1 cellular context compared by ENCODE assay signal in the genomic region with DNA sequence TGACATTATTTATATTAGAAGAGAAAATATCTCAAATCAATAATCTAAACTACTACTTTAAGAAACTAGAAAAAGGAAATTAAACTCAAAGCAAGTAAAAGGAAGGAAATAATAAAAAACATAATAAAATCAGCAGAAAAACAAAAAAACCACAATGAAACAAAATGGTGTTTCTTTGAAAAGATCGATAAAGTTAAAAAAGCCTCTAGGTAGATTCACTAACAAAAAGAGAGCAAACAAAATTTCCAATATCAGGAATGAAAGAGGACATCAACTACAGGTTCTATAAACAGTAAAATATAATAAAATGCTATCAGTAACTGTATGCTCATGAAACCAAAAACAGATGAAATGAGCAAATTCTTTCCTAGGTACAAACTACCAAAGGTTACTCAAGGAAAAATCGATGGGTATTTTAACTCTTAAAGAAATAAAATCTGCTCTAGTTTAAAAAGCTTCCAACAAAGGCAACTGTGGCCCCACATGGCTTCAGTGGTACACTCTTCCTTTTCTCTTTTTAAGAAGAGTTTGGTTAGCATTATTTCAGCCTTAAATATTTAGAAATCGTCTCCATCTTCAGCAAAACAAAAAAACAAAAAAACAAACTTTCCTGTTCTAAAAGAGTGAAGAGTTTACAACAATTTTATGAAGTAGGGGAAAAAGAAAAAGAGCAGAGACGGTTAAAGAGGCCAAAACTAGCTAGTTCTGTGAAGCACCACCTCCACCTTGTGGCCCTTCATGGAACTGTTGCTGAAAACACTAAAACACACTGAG.
A peak's percentile ranks its signal among the peaks of the same experiment; 100 is the strongest.
TF ChIP-seq lines count a peak whose summit lies in the region.

No MANE protein-coding gene starts in this region.

TF ChIP-seq in K562, 482 proteins besides CTCF, POLR2A, EP300 and RAD21 (continued from another document and continues in another):
- TF ChIP-seq, protein P1, sequence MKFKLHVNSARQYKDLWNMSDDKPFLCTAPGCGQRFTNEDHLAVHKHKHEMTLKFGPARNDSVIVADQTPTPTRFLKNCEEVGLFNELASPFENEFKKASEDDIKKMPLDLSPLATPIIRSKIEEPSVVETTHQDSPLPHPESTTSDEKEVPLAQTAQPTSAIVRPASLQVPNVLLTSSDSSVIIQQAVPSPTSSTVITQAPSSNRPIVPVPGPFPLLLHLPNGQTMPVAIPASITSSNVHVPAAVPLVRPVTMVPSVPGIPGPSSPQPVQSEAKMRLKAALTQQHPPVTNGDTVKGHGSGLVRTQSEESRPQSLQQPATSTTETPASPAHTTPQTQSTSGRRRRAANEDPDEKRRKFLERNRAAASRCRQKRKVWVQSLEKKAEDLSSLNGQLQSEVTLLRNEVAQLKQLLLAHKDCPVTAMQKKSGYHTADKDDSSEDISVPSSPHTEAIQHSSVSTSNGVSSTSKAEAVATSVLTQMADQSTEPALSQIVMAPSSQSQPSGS (CRISPR knock-in tag; IDR thresholded peaks at IDR 0.05): no peak
- TF ChIP-seq ZNF561 (CRISPR knock-in tag; conservative IDR thresholded peaks at IDR 0.05): no peak
- TF ChIP-seq ELF2 (CRISPR knock-in tag; IDR thresholded peaks at IDR 0.05): no peak
- TF ChIP-seq RBM17 (IDR thresholded peaks at IDR 0.05; ENCODE audit: borderline replicate concordance, low read depth, low read length): no peak
- TF ChIP-seq STAG1 (CRISPR knock-in tag; IDR thresholded peaks at IDR 0.05; ENCODE audit: borderline replicate concordance): peak; percentile 66; the same call in 1 of the 2 replicates
- TF ChIP-seq NR1H2 (CRISPR knock-in tag; IDR thresholded peaks at IDR 0.05): no peak
- no peak for TF ChIP-seq LARP7 (IDR thresholded peaks at IDR 0.05)
- TF ChIP-seq TOE1 (IDR thresholded peaks at IDR 0.05; ENCODE audit: borderline replicate concordance): no peak
- no peak for TF ChIP-seq TOE1 (CRISPR knock-in tag; IDR thresholded peaks at IDR 0.05; ENCODE audit: borderline replicate concordance, low read depth)
- TF ChIP-seq, protein P2, sequence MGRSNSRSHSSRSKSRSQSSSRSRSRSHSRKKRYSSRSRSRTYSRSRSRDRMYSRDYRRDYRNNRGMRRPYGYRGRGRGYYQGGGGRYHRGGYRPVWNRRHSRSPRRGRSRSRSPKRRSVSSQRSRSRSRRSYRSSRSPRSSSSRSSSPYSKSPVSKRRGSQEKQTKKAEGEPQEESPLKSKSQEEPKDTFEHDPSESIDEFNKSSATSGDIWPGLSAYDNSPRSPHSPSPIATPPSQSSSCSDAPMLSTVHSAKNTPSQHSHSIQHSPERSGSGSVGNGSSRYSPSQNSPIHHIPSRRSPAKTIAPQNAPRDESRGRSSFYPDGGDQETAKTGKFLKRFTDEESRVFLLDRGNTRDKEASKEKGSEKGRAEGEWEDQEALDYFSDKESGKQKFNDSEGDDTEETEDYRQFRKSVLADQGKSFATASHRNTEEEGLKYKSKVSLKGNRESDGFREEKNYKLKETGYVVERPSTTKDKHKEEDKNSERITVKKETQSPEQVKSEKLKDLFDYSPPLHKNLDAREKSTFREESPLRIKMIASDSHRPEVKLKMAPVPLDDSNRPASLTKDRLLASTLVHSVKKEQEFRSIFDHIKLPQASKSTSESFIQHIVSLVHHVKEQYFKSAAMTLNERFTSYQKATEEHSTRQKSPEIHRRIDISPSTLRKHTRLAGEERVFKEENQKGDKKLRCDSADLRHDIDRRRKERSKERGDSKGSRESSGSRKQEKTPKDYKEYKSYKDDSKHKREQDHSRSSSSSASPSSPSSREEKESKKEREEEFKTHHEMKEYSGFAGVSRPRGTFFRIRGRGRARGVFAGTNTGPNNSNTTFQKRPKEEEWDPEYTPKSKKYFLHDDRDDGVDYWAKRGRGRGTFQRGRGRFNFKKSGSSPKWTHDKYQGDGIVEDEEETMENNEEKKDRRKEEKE (IDR thresholded peaks at IDR 0.05; ENCODE audit: borderline replicate concordance in 1 of 2, control insufficient read depth in 1 of 2, low read depth in 2 of 2, low read length in 1 of 2): peak in 1 of 2 experiments; percentile 43; a peak in 1 of 4 replicates
- TF ChIP-seq ZZZ3 (IDR thresholded peaks at IDR 0.05): no peak
- peak; percentile 7; the same call in 1 of the 2 replicates for TF ChIP-seq ZNF384 (IDR thresholded peaks at IDR 0.05; ENCODE audit: low read depth, low read length)
- TF ChIP-seq HIVEP1 (CRISPR knock-in tag; IDR thresholded peaks at IDR 0.05): no peak
- TF ChIP-seq SMC3 (conservative IDR thresholded peaks at IDR 0.05; ENCODE audit: insufficient read depth, low read depth, low read length): peak; percentile 74
- TF ChIP-seq EP400 (IDR thresholded peaks at IDR 0.05): peak; percentile 28; the same call in 1 of the 2 replicates
- TF ChIP-seq ZNF23 (CRISPR knock-in tag; IDR thresholded peaks at IDR 0.05): no peak
- no peak for TF ChIP-seq U2AF1 (optimal IDR thresholded peaks at IDR 0.05; ENCODE audit: low read depth, low read length)
- no peak for TF ChIP-seq ESRRB (CRISPR knock-in tag; IDR thresholded peaks at IDR 0.05; ENCODE audit: borderline replicate concordance)
- no peak for TF ChIP-seq ELF1 (tag; IDR thresholded peaks at IDR 0.05)
- no peak for TF ChIP-seq BRD4 (IDR thresholded peaks at IDR 0.05)
- no peak for TF ChIP-seq FOXK1 (CRISPR knock-in tag; IDR thresholded peaks at IDR 0.05; ENCODE audit: borderline replicate concordance)
- no peak for TF ChIP-seq HNRNPH1 (optimal IDR thresholded peaks at IDR 0.05; ENCODE audit: low read depth, low read length)
- TF ChIP-seq, protein P3, sequence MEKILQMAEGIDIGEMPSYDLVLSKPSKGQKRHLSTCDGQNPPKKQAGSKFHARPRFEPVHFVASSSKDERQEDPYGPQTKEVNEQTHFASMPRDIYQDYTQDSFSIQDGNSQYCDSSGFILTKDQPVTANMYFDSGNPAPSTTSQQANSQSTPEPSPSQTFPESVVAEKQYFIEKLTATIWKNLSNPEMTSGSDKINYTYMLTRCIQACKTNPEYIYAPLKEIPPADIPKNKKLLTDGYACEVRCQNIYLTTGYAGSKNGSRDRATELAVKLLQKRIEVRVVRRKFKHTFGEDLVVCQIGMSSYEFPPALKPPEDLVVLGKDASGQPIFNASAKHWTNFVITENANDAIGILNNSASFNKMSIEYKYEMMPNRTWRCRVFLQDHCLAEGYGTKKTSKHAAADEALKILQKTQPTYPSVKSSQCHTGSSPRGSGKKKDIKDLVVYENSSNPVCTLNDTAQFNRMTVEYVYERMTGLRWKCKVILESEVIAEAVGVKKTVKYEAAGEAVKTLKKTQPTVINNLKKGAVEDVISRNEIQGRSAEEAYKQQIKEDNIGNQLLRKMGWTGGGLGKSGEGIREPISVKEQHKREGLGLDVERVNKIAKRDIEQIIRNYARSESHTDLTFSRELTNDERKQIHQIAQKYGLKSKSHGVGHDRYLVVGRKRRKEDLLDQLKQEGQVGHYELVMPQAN (IDR thresholded peaks at IDR 0.05; ENCODE audit: borderline replicate concordance): no peak
- TF ChIP-seq CHD2 (IDR thresholded peaks at IDR 0.05; ENCODE audit: low read depth, low read length): no peak
- TF ChIP-seq MAZ (CRISPR knock-in tag; conservative IDR thresholded peaks at IDR 0.05 in 1 of 2, IDR thresholded peaks at IDR 0.05 in 1 of 2): peak in 1 of 2 experiments; percentile 42; a peak in 1 of 4 replicates
- TF ChIP-seq, protein P4, sequence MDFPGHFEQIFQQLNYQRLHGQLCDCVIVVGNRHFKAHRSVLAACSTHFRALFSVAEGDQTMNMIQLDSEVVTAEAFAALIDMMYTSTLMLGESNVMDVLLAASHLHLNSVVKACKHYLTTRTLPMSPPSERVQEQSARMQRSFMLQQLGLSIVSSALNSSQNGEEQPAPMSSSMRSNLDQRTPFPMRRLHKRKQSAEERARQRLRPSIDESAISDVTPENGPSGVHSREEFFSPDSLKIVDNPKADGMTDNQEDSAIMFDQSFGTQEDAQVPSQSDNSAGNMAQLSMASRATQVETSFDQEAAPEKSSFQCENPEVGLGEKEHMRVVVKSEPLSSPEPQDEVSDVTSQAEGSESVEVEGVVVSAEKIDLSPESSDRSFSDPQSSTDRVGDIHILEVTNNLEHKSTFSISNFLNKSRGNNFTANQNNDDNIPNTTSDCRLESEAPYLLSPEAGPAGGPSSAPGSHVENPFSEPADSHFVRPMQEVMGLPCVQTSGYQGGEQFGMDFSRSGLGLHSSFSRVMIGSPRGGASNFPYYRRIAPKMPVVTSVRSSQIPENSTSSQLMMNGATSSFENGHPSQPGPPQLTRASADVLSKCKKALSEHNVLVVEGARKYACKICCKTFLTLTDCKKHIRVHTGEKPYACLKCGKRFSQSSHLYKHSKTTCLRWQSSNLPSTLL (IDR thresholded peaks at IDR 0.05): no peak
- no peak for TF ChIP-seq TFAM (CRISPR knock-in tag; conservative IDR thresholded peaks at IDR 0.05)
- TF ChIP-seq RBM39 (optimal IDR thresholded peaks at IDR 0.05; ENCODE audit: low read depth, low read length): no peak
- TF ChIP-seq, protein P5, sequence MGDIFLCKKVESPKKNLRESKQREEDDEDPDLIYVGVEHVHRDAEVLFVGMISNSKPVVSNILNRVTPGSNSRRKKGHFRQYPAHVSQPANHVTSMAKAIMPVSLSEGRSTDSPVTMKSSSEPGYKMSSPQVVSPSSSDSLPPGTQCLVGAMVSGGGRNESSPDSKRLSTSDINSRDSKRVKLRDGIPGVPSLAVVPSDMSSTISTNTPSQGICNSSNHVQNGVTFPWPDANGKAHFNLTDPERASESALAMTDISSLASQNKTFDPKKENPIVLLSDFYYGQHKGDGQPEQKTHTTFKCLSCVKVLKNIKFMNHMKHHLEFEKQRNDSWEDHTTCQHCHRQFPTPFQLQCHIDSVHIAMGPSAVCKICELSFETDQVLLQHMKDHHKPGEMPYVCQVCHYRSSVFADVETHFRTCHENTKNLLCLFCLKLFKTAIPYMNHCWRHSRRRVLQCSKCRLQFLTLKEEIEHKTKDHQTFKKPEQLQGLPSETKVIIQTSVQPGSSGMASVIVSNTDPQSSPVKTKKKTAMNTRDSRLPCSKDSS (IDR thresholded peaks at IDR 0.05; ENCODE audit: low read depth, partially characterized antibody): no peak
- TF ChIP-seq, protein P6, sequence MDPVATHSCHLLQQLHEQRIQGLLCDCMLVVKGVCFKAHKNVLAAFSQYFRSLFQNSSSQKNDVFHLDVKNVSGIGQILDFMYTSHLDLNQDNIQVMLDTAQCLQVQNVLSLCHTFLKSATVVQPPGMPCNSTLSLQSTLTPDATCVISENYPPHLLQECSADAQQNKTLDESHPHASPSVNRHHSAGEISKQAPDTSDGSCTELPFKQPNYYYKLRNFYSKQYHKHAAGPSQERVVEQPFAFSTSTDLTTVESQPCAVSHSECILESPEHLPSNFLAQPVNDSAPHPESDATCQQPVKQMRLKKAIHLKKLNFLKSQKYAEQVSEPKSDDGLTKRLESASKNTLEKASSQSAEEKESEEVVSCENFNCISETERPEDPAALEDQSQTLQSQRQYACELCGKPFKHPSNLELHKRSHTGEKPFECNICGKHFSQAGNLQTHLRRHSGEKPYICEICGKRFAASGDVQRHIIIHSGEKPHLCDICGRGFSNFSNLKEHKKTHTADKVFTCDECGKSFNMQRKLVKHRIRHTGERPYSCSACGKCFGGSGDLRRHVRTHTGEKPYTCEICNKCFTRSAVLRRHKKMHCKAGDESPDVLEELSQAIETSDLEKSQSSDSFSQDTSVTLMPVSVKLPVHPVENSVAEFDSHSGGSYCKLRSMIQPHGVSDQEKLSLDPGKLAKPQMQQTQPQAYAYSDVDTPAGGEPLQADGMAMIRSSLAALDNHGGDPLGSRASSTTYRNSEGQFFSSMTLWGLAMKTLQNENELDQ (CRISPR knock-in tag; IDR thresholded peaks at IDR 0.05; ENCODE audit: borderline replicate concordance): no peak
- TF ChIP-seq JUNB (CRISPR knock-in tag; conservative IDR thresholded peaks at IDR 0.05): no peak
- no peak for TF ChIP-seq ZNF354B (CRISPR knock-in tag; IDR thresholded peaks at IDR 0.05)
- TF ChIP-seq ZNF217 (CRISPR knock-in tag; IDR thresholded peaks at IDR 0.05): no peak
- TF ChIP-seq FOXP1 (CRISPR knock-in tag; IDR thresholded peaks at IDR 0.05): no peak
- TF ChIP-seq L3MBTL2 (IDR thresholded peaks at IDR 0.05): no peak
- TF ChIP-seq CC2D1A (IDR thresholded peaks at IDR 0.05): peak; percentile 79
- 0 out of 2 replicates have a peak, but pooled peaks have one; percentile 23 for TF ChIP-seq SMARCA4 (IDR thresholded peaks at IDR 0.05)
- TF ChIP-seq ZNF174 (CRISPR knock-in tag; IDR thresholded peaks at IDR 0.05): no peak
- no peak for TF ChIP-seq MCM3 (IDR thresholded peaks at IDR 0.05)
- TF ChIP-seq, protein P7, sequence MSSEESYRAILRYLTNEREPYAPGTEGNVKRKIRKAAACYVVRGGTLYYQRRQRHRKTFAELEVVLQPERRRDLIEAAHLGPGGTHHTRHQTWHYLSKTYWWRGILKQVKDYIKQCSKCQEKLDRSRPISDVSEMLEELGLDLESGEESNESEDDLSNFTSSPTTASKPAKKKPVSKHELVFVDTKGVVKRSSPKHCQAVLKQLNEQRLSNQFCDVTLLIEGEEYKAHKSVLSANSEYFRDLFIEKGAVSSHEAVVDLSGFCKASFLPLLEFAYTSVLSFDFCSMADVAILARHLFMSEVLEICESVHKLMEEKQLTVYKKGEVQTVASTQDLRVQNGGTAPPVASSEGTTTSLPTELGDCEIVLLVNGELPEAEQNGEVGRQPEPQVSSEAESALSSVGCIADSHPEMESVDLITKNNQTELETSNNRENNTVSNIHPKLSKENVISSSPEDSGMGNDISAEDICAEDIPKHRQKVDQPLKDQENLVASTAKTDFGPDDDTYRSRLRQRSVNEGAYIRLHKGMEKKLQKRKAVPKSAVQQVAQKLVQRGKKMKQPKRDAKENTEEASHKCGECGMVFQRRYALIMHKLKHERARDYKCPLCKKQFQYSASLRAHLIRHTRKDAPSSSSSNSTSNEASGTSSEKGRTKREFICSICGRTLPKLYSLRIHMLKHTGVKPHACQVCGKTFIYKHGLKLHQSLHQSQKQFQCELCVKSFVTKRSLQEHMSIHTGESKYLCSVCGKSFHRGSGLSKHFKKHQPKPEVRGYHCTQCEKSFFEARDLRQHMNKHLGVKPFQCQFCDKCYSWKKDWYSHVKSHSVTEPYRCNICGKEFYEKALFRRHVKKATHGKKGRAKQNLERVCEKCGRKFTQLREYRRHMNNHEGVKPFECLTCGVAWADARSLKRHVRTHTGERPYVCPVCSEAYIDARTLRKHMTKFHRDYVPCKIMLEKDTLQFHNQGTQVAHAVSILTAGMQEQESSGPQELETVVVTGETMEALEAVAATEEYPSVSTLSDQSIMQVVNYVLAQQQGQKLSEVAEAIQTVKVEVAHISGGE (CRISPR knock-in tag; IDR thresholded peaks at IDR 0.05): peak in 1 of 3 experiments; percentile 85; a peak in 2 of 6 replicates
- TF ChIP-seq HNRNPL (IDR thresholded peaks at IDR 0.05; ENCODE audit: low read depth, low read length): no peak
- TF ChIP-seq, protein P8, sequence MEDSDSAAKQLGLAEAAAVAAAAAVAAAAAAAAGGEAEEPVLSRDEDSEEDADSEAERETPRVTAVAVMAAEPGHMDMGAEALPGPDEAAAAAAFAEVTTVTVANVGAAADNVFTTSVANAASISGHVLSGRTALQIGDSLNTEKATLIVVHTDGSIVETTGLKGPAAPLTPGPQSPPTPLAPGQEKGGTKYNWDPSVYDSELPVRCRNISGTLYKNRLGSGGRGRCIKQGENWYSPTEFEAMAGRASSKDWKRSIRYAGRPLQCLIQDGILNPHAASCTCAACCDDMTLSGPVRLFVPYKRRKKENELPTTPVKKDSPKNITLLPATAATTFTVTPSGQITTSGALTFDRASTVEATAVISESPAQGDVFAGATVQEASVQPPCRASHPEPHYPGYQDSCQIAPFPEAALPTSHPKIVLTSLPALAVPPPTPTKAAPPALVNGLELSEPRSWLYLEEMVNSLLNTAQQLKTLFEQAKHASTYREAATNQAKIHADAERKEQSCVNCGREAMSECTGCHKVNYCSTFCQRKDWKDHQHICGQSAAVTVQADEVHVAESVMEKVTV (CRISPR knock-in tag; IDR thresholded peaks at IDR 0.05): peak; percentile 93
- TF ChIP-seq ZNF699 (CRISPR knock-in tag; IDR thresholded peaks at IDR 0.05; ENCODE audit: insufficient replicate concordance): no peak
- TF ChIP-seq, protein P9, sequence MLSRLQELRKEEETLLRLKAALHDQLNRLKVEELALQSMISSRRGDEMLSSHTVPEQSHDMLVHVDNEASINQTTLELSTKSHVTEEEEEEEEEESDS (CRISPR knock-in tag; IDR thresholded peaks at IDR 0.05): no peak
